ENCODE assay signal across 10 cellular contexts in the genomic region with DNA sequence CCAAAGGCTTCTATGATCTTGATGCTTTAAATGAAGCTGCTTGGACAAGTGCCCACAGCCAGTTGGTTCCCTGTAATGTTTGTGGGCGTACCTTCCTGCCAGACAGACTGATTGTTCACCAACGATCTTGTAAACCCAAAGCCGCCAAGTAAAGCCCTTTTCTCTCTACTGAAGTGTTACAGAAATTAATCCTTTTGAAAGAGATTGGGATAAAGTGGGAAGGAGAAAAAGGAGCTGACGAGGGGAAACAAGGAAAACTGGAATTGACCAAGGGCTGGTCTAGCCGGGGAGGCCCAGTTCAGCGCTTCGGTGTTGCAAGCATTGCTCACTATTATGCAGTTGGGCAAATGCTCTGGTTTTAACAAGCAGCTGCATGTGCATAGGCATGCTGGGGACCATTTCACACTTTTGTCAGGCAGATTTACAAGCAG. TPM values are rescaled to one million over a fixed set of nuclear protein-coding genes. Genes with fewer than 3 reads are reported as not detected.
A peak's percentile ranks its signal among the peaks of the same experiment; 100 is the strongest.
DNase-seq lines count a peak whose midpoint lies in the region; ATAC-seq and TF ChIP-seq lines count a peak whose summit lies in the region.
"Had no signal": no experiment of that assay in that cellular context is flagged by ENCODE, and none has a peak within 500 bp of the region (broad histone marks: within the 10 kb centered on the region; RNA-seq: fewer than 3 reads in every experiment).

No MANE protein-coding gene starts in this region.

- no peaks in the 10 kb centered on the region for H3K36me3 ChIP-seq in SJCRH30
- no peaks in the 10 kb centered on the region for H3K36me3 ChIP-seq in CD8-positive, alpha-beta T cell (ENCODE audit: insufficient read depth, low read length)

- no peaks in the 10 kb centered on the region for H3K9me3 ChIP-seq in SJCRH30 (replicated peaks)
- H3K9me3 ChIP-seq in CD8-positive, alpha-beta T cell (ENCODE audit: low read length): no peaks in the 10 kb centered on the region

- H3K4me3 ChIP-seq in SJCRH30: peak overlapping the region; percentile 47
- H3K4me3 ChIP-seq in CD8-positive, alpha-beta T cell (ENCODE audit: low read depth, low read length): no peak overlapping the region

- H3K4me1 Mint-ChIP-seq in CD8-positive, alpha-beta T cell (ENCODE audit: low read depth): no peaks in the 10 kb centered on the region

- no peak for TF ChIP-seq CTCF in CD8-positive, alpha-beta T cell (IDR thresholded peaks at IDR 0.05)

- no peak overlapping the region for H3K27ac Mint-ChIP-seq in CD8-positive, alpha-beta T cell

- peaks cover 6% of the 10 kb centered on the region for H3K9me3 Mint-ChIP-seq in CD8-positive, alpha-beta T cell

- H3K27ac ChIP-seq in SJCRH30: 0 out of 2 replicates have a peak overlapping the region, but pooled peaks have one; percentile 18
- no peak overlapping the region for H3K27ac ChIP-seq in CD8-positive, alpha-beta T cell (ENCODE audit: low read depth, low read length)
- H3K27ac ChIP-seq: HL-60 had no signal

- no peaks in the 10 kb centered on the region for H3K27me3 ChIP-seq in SJCRH30
- no peaks in the 10 kb centered on the region for H3K27me3 ChIP-seq in CD8-positive, alpha-beta T cell (ENCODE audit: insufficient read depth, low read length)

- intact Hi-C loops in posterior vena cava (cut with DNase I): no loop called here
- intact Hi-C loops in CD8-positive, alpha-beta T cell (cut with DNase I, micrococcal nuclease): no loop called here

- no peak overlapping the region for H3K4me3 Mint-ChIP-seq in CD8-positive, alpha-beta T cell

- CTCF ChIA-PET in CD8-positive, alpha-beta T cell (lab: Charles Lee): no interaction called here

- H3K27me3 Mint-ChIP-seq in CD8-positive, alpha-beta T cell (ENCODE audit: low read depth): peaks cover 4% of the 10 kb centered on the region

- H3K4me1 ChIP-seq in SJCRH30: no peaks in the 10 kb centered on the region
- no peaks in the 10 kb centered on the region for H3K4me1 ChIP-seq in CD8-positive, alpha-beta T cell (ENCODE audit: insufficient read depth, low read length)

- POLR2A ChIA-PET in CD8-positive, alpha-beta T cell (lab: Charles Lee): no interaction called here

- no peaks in the 10 kb centered on the region for H3K36me3 Mint-ChIP-seq in CD8-positive, alpha-beta T cell

- ATAC-seq in CD8-positive, alpha-beta T cell: no peak

- peak; percentile 38 for DNase-seq in ELF-1 (ENCODE audit: low read depth, low spot score)
- peak; percentile 36 to 57 for DNase-seq in SJCRH30
- DNase-seq in fibroblast of the conjunctiva (ENCODE audit: low read depth): peak; percentile 85
- peak; percentile 86 for DNase-seq in posterior vena cava (ENCODE audit: low spot score)
- DNase-seq in effector CD8-positive, alpha-beta T cell (lab: John Stamatoyannopoulos, UW): no peak
- DNase-seq in RPMI8226: no peak
- no peak for DNase-seq in CD8-positive, alpha-beta T cell
- no peak for DNase-seq in NK-92 (lab: John Stamatoyannopoulos, UW; ENCODE audit: unreplicated experiment)
- DNase-seq: activated CD4-positive, CD25-positive, alpha-beta regulatory T cell treated with anti-CD3 and anti-CD28 coated beads, Interleukin-2, amount 50 U/mL, for 72 hours had no signal

RNA-seq across cellular contexts. Expression of a gene that starts 53.2 kb away (rescaled TPM):
- total RNA-seq in SJCRH30 (2014; rRNA removed; shearing (Covaris generic)): 0.16 and 0.51 TPM in 2 replicates
- under 1 TPM in 1 of 2 donors, not detected in 1; 0.38 TPM for total RNA-seq in posterior vena cava
- not detected for total RNA-seq in CD8-positive, alpha-beta T cell

Comparison
In these comparisons a context has a peak if more than half of its experiments do, and no peak if none do; other contexts are left out.
1. DNase-seq: peak in ELF-1 (single experiment), SJCRH30 (2 of 2), fibroblast of the conjunctiva (single experiment) and posterior vena cava (single experiment); none in effector CD8-positive, alpha-beta T cell (single experiment), RPMI8226 (single experiment), CD8-positive, alpha-beta T cell (0 of 7) and NK-92 (single experiment).